11 cellular contexts compared by ENCODE assay signal in genomic region chr9:96241391-96241809, GRCh38.
DNase-seq lines count a peak whose midpoint lies in the region; ATAC-seq and TF ChIP-seq lines count a peak whose summit lies in the region.
"Had no signal": no experiment of that assay in that cellular context is flagged by ENCODE, and none has a peak within 500 bp of the region (broad histone marks: within the 10 kb centered on the region; RNA-seq: fewer than 3 reads in every experiment).

No MANE protein-coding gene starts in this region.

- CTCF ChIA-PET in MCF 10A (lab: Yijun Ruan, JAX), result interaction anchor here (1.3 kb wide), 1 partner anchor 76 kb away, joined by 3 read pairs; no protein-coding TSS in a partner anchor

- ATAC-seq in RWPE2 (ENCODE audit: low read depth) (peak; percentile 91), GM19467 (IDR thresholded peaks at IDR 0.05; ENCODE audit: unreplicated experiment) (no peak), HG03354 (IDR thresholded peaks at IDR 0.05; ENCODE audit: poor library complexity, severe bottlenecking, unreplicated experiment) (no peak)

- H3K36me3 Mint-ChIP-seq in MCF 10A (ENCODE audit: insufficient read depth, unreplicated experiment), result no peaks in the 10 kb centered on the region
- H3K36me3 Mint-ChIP-seq in stimulated activated naive CD8-positive, alpha-beta T cell treated with anti-CD3 and anti-CD28 coated beads, Interleukin-15, Interleukin-2, amounts not matched to agents 100 ng/mL and 50 ng/mL, for 24 hours (ENCODE audit: low read depth), result no peaks in the 10 kb centered on the region

- H3K36me3 ChIP-seq in RWPE2 (ENCODE audit: low read depth), result no peaks in the 10 kb centered on the region

- H3K27me3 ChIP-seq in RWPE2 (ENCODE audit: insufficient read depth, poor library complexity, severe bottlenecking), result peaks cover 50% of the 10 kb centered on the region

- H3K4me1 ChIP-seq in RWPE2 (ENCODE audit: insufficient read depth, poor library complexity, severe bottlenecking), result peaks cover 9% of the 10 kb centered on the region

- H3K4me3 ChIP-seq in RWPE2 (ENCODE audit: severe bottlenecking), result no peak overlapping the region
- H3K4me3 ChIP-seq: SK-N-MC had no signal

- POLR2A ChIA-PET in MCF 10A (lab: Yijun Ruan, JAX), result no interaction called here

- TF ChIP-seq CTCF in RWPE2 (IDR thresholded peaks at IDR 0.05; ENCODE audit: poor library complexity, severe bottlenecking) (no peak), MCF 10A (IDR thresholded peaks at IDR 0.05; ENCODE audit: unreplicated experiment) (no peak)

- no peak overlapping the region for H3K27ac Mint-ChIP-seq in MCF 10A (ENCODE audit: low read depth, unreplicated experiment)
- H3K27ac Mint-ChIP-seq in stimulated activated naive CD8-positive, alpha-beta T cell treated with anti-CD3 and anti-CD28 coated beads, Interleukin-15, Interleukin-2, amounts not matched to agents 100 ng/mL and 50 ng/mL, for 24 hours, result peak overlapping the region; percentile 93

- H3K27ac ChIP-seq in RWPE2 (ENCODE audit: poor library complexity, severe bottlenecking), result no peak overlapping the region
- H3K27ac ChIP-seq: SK-N-MC had no signal

- DNase-seq in stimulated activated CD4-positive, alpha-beta T cell treated with anti-CD3 and anti-CD28 coated beads, Interleukin-12 subunit alpha, Interleukin-12 subunit beta, amount 100 ng/mL, for 48 hours (ENCODE audit: low read depth in 2 of 3, low spot score in 1 of 3), result peak; percentile 60 to 73 (median 68)
- DNase-seq in stimulated activated CD4-positive, alpha-beta T cell treated with anti-CD3 and anti-CD28 coated beads, Interleukin-12 subunit alpha, Interleukin-12 subunit beta, amount 100 ng/mL, for 4 hours, result no peak
- DNase-seq in RWPE2 (ENCODE audit: low spot score) (no peak), MCF 10A (ENCODE audit: unreplicated experiment) (peak; percentile 95), SIG-M5 (lab: John Stamatoyannopoulos, UW) (no peak)
- DNase-seq: anterior cingulate cortex, NCI-H1417 had no signal

- no TSS peak for BruUV-seq in MCF 10A (replicated peaks; lab: Mats Ljungman, UMichigan)

- intact Hi-C loops in MCF 10A (cut with micrococcal nuclease), result no loop called here

- H3K9me3 ChIP-seq in RWPE2 (ENCODE audit: severe bottlenecking), result no peaks in the 10 kb centered on the region

- peaks cover 99% of the 10 kb centered on the region for H3K27me3 Mint-ChIP-seq in MCF 10A (ENCODE audit: insufficient read depth, unreplicated experiment)
- peaks cover 69% of the 10 kb centered on the region for H3K27me3 Mint-ChIP-seq in stimulated activated naive CD8-positive, alpha-beta T cell treated with anti-CD3 and anti-CD28 coated beads, Interleukin-15, Interleukin-2, amounts not matched to agents 100 ng/mL and 50 ng/mL, for 24 hours

- H3K4me3 Mint-ChIP-seq in MCF 10A (ENCODE audit: unreplicated experiment), result no peak overlapping the region
- peak overlapping the region; percentile 69 for H3K4me3 Mint-ChIP-seq in stimulated activated naive CD8-positive, alpha-beta T cell treated with anti-CD3 and anti-CD28 coated beads, Interleukin-15, Interleukin-2, amounts not matched to agents 100 ng/mL and 50 ng/mL, for 24 hours

- no peaks in the 10 kb centered on the region for H3K9me3 Mint-ChIP-seq in MCF 10A (ENCODE audit: unreplicated experiment)
- H3K9me3 Mint-ChIP-seq in stimulated activated naive CD8-positive, alpha-beta T cell treated with anti-CD3 and anti-CD28 coated beads, Interleukin-15, Interleukin-2, amounts not matched to agents 100 ng/mL and 50 ng/mL, for 24 hours, result no peaks in the 10 kb centered on the region

- H3K4me1 Mint-ChIP-seq in MCF 10A (ENCODE audit: insufficient read depth, unreplicated experiment), result peaks cover 11% of the 10 kb centered on the region
- peaks cover 22% of the 10 kb centered on the region for H3K4me1 Mint-ChIP-seq in stimulated activated naive CD8-positive, alpha-beta T cell treated with anti-CD3 and anti-CD28 coated beads, Interleukin-15, Interleukin-2, amounts not matched to agents 100 ng/mL and 50 ng/mL, for 24 hours (ENCODE audit: low read depth)

Comparison
In these comparisons a context has a peak if more than half of its experiments do, and no peak if none do; other contexts are left out.
1. DNase-seq: peak in stimulated activated CD4-positive, alpha-beta T cell treated with anti-CD3 and anti-CD28 coated beads, Interleukin-12 subunit alpha, Interleukin-12 subunit beta, amount 100 ng/mL, for 48 hours (3 of 3) and MCF 10A (single experiment); none in stimulated activated CD4-positive, alpha-beta T cell treated with anti-CD3 and anti-CD28 coated beads, Interleukin-12 subunit alpha, Interleukin-12 subunit beta, amount 100 ng/mL, for 4 hours (single experiment), RWPE2 (single experiment) and SIG-M5 (single experiment).